Comparison of ENCODE assay signal across 10 cellular contexts in genomic region chr1:32701421-32701911, GRCh38. TPM values are rescaled to one million over a fixed set of nuclear protein-coding genes. Genes with fewer than 3 reads are reported as not detected.
DNase-seq lines count a peak whose midpoint lies in the region; ATAC-seq and TF ChIP-seq lines count a peak whose summit lies in the region.
"Had no signal": no experiment of that assay in that cellular context is flagged by ENCODE, and none has a peak within 500 bp of the region (broad histone marks: within the 10 kb centered on the region; RNA-seq: fewer than 3 reads in every experiment).

No MANE protein-coding gene starts in this region.

- H3K9me3 Mint-ChIP-seq in WTC11 (no peaks in the 10 kb centered on the region), neural crest cell (no peaks in the 10 kb centered on the region)
- H3K9me3 Mint-ChIP-seq: activated naive CD4-positive, alpha-beta T cell treated with anti-CD3 and anti-CD28 coated beads, Interleukin-2, amount 50 U/mL, for 72 hours had no signal

- peaks cover 53% of the 10 kb centered on the region for H3K27me3 Mint-ChIP-seq in WTC11 (ENCODE audit: low read depth)
- peaks cover 38% of the 10 kb centered on the region for H3K27me3 Mint-ChIP-seq in neural crest cell (ENCODE audit: low read depth)

- H3K36me3 Mint-ChIP-seq in WTC11 = no peaks in the 10 kb centered on the region
- H3K36me3 Mint-ChIP-seq in neural crest cell (ENCODE audit: low read depth) = no peaks in the 10 kb centered on the region

- H3K4me1 Mint-ChIP-seq in WTC11 (peaks cover 13% of the 10 kb centered on the region), neural crest cell (peaks cover 13% of the 10 kb centered on the region)

- TF ChIP-seq CTCF in AG09309 (IDR thresholded peaks at IDR 0.05; ENCODE audit: control insufficient read depth, insufficient read depth, low read depth, low read length, missing control alignments) = no peak
- TF ChIP-seq CTCF in WTC11 (IDR thresholded peaks at IDR 0.05) = no peak
- TF ChIP-seq CTCF in fibroblast of villous mesenchyme (IDR thresholded peaks at IDR 0.05; ENCODE audit: insufficient read depth, low read depth, low read length) = no peak
- no peak for TF ChIP-seq CTCF in neural crest cell (conservative IDR thresholded peaks at IDR 0.05)

- H3K4me3 Mint-ChIP-seq in WTC11 (peak overlapping the region; percentile 70), neural crest cell (peak overlapping the region; percentile 76)

- no peak for DNase-seq in AG09309 (ENCODE audit: low read depth)
- no peak for DNase-seq in WTC11 (ENCODE audit: low spot score)
- no peak for DNase-seq in fibroblast of villous mesenchyme (ENCODE audit: low read depth)
- DNase-seq in neural crest cell (ENCODE audit: low read depth, low spot score) = no peak
- DNase-seq in erythroblast (lab: John Stamatoyannopoulos, UW) = no peak
- DNase-seq: COR-L47 had no signal

- CTCF ChIA-PET in WTC11 (lab: Charles Lee) = interaction anchor here (0.9 to 3.6 kb wide), 5 partner anchors 11 to 300 kb away, joined by 3 to 43 read pairs (median 3); no protein-coding TSS in a partner anchor

- TF ChIP-seq POLR2A in erythroblast (IDR thresholded peaks at IDR 0.05; ENCODE audit: low read length) = no peak

- peak overlapping the region; percentile 81 for H3K4me3 ChIP-seq in AG09309 (ENCODE audit: control insufficient read depth, low read depth, low read length)
- peak overlapping the region; percentile 76 for H3K4me3 ChIP-seq in fibroblast of villous mesenchyme (ENCODE audit: low read depth, low read length)

- H3K27ac Mint-ChIP-seq in WTC11 = no peak overlapping the region
- no peak overlapping the region for H3K27ac Mint-ChIP-seq in neural crest cell (ENCODE audit: unreplicated experiment)
- H3K27ac Mint-ChIP-seq: activated naive CD4-positive, alpha-beta T cell treated with anti-CD3 and anti-CD28 coated beads, Interleukin-2, amount 50 U/mL, for 72 hours had no signal

- POLR2A ChIA-PET in WTC11 (lab: Charles Lee) = interaction anchor here (1.2 kb wide), 1 partner anchor 71 kb away, joined by 4 read pairs; no protein-coding TSS in a partner anchor

- ATAC-seq in WTC11 = no peak
- no peak for ATAC-seq in HG02973 (IDR thresholded peaks at IDR 0.05; ENCODE audit: unreplicated experiment)
- ATAC-seq in HG02642 (IDR thresholded peaks at IDR 0.05; ENCODE audit: poor library complexity, unreplicated experiment) = no peak
- ATAC-seq in HG03135 (IDR thresholded peaks at IDR 0.05; ENCODE audit: unreplicated experiment) = no peak

TF ChIP-seq in WTC11, 78 proteins besides CTCF, POLR2A, EP300 and RAD21 (continues in another document):
- TF ChIP-seq E2F4 (CRISPR knock-in tag; IDR thresholded peaks at IDR 0.05; ENCODE audit: borderline replicate concordance, low read depth) (no peak), ATF1 (CRISPR knock-in tag; IDR thresholded peaks at IDR 0.05) (no peak), KAT7 (CRISPR knock-in tag; IDR thresholded peaks at IDR 0.05; ENCODE audit: borderline replicate concordance) (no peak), FOXJ3 (CRISPR knock-in tag; IDR thresholded peaks at IDR 0.05; ENCODE audit: borderline replicate concordance) (no peak), ZMAT4 (CRISPR knock-in tag; IDR thresholded peaks at IDR 0.05) (no peak), SMAD4 (CRISPR knock-in tag; IDR thresholded peaks at IDR 0.05) (no peak), ERG (CRISPR knock-in tag; IDR thresholded peaks at IDR 0.05) (no peak), ZNF512 (CRISPR knock-in tag; IDR thresholded peaks at IDR 0.05; ENCODE audit: borderline replicate concordance) (no peak), NR2C2 (CRISPR knock-in tag; IDR thresholded peaks at IDR 0.05) (no peak), ARID4B (CRISPR knock-in tag; IDR thresholded peaks at IDR 0.05; ENCODE audit: borderline replicate concordance) (no peak), ZSCAN18 (CRISPR knock-in tag; IDR thresholded peaks at IDR 0.05) (no peak), NFE2L1 (CRISPR knock-in tag; IDR thresholded peaks at IDR 0.05) (no peak)

RNA-seq across cellular contexts. Expression of gene SYNC, which starts 1.1 kb away (rescaled TPM):
- total RNA-seq in WTC11 (2021) = 0.09 to 0.21 TPM (median 0.11 TPM) in 3 replicates
- 56.0 and 72.5 TPM in 2 replicates for total RNA-seq in fibroblast of villous mesenchyme
- 0.12 TPM in 1 of 2 replicates, not detected in the other for total RNA-seq in neural crest cell
- total RNA-seq: activated naive CD4-positive, alpha-beta T cell treated with anti-CD3 and anti-CD28 coated beads, Interleukin-2, amount 50 U/mL, for 72 hours had no signal

RNA-seq across cellular contexts. Expression of gene RBBP4, which starts 50.5 kb away (rescaled TPM):
- total RNA-seq in WTC11 (2021) (331 to 339 TPM (median 333 TPM) in 3 replicates), fibroblast of villous mesenchyme (98.9 and 138 TPM in 2 replicates), neural crest cell (492 and 494 TPM in 2 replicates)

RNA-seq across cellular contexts. Expression of gene ZBTB8OS, which starts 51.1 kb away (rescaled TPM):
- 56.7 to 60.5 TPM (median 59.0 TPM) in 3 replicates for total RNA-seq in WTC11 (2021)
- total RNA-seq in fibroblast of villous mesenchyme = 34.5 and 44.5 TPM in 2 replicates
- 49.1 and 53.1 TPM in 2 replicates for total RNA-seq in neural crest cell

Comparison
In these comparisons a context has a peak if more than half of its experiments do, and no peak if none do; other contexts are left out.
1. RNA of gene SYNC, which starts 1.1 kb away (total RNA-seq): 56.0 to 72.5 TPM in fibroblast of villous mesenchyme; 0.12 TPM in neural crest cell and 0.09 to 0.21 TPM in WTC11; every median in the first group is over 10 times any median in the second.